ENCODE assay signal across 11 cellular contexts in genomic region chr12:117188121-117188665, GRCh38. TPM values are rescaled to one million over a fixed set of nuclear protein-coding genes. Genes with fewer than 3 reads are reported as not detected.
DNase-seq lines count a peak whose midpoint lies in the region; ATAC-seq and TF ChIP-seq lines count a peak whose summit lies in the region.
"Had no signal": no experiment of that assay in that cellular context is flagged by ENCODE, and none has a peak within 500 bp of the region (broad histone marks: within the 10 kb centered on the region; RNA-seq: fewer than 3 reads in every experiment).

No MANE protein-coding gene starts in this region.

- no peaks in the 10 kb centered on the region for H3K27me3 Mint-ChIP-seq in effector memory CD8-positive, alpha-beta T cell
- H3K27me3 Mint-ChIP-seq in progenitor cell of endocrine pancreas = peaks cover 7% of the 10 kb centered on the region

- H3K9me3 ChIP-seq in SK-N-SH (no peaks in the 10 kb centered on the region), PC-3 (ENCODE audit: low read length) (no peaks in the 10 kb centered on the region)
- H3K9me3 ChIP-seq: gastrocnemius medialis had no signal

- TF ChIP-seq CTCF in SK-N-SH (IDR thresholded peaks at IDR 0.05) (no peak), PC-3 (conservative IDR thresholded peaks at IDR 0.05; ENCODE audit: low read depth, low read length) (no peak), progenitor cell of endocrine pancreas (IDR thresholded peaks at IDR 0.05; ENCODE audit: unreplicated experiment) (no peak)

- 94% methylated on average over 12 of the region's 12 CpGs for WGBS in SK-N-SH (ENCODE audit: low lambda C conversion rate)

- ATAC-seq in SK-N-SH treated with all-trans-retinoic acid at 6 μM for 48 hours (no peak), PC-3 (no peak), sciatic nerve (no peak)
- no peak for ATAC-seq in effector memory CD8-positive, alpha-beta T cell (replicated peaks)
- ATAC-seq: gastrocnemius medialis had no signal

- no TSS peak for BruUV-seq in PC-3 (replicated peaks; lab: Mats Ljungman, UMichigan)

- H3F3A ChIP-seq in SK-N-SH (replicated peaks; ENCODE audit: insufficient read depth) (peaks cover 4% of the 10 kb centered on the region), PC-3 (ENCODE audit: low read length, unreplicated experiment) (no peaks in the 10 kb centered on the region)

- DNase-seq in SK-N-SH (no peak), PC-3 (no peak), progenitor cell of endocrine pancreas (ENCODE audit: low spot score, unreplicated experiment) (no peak), NAMALWA (ENCODE audit: low spot score) (no peak), NCI-H1105 treated with DMSO at 0.1 percent for 48 hours (lab: John Stamatoyannopoulos, UW) (no peak), sciatic nerve (ENCODE audit: low spot score) (no peak)
- DNase-seq in effector memory CD8-positive, alpha-beta T cell = no peak
- DNase-seq: gastrocnemius medialis, NCI-H187 treated with DMSO at 0.1 percent for 48 hours had no signal

- no peaks in the 10 kb centered on the region for H4K20me1 ChIP-seq in SK-N-SH (ENCODE audit: insufficient read depth)
- peaks cover 14% of the 10 kb centered on the region for H4K20me1 ChIP-seq in PC-3 (ENCODE audit: low read length)

- TF ChIP-seq RAD21 in SK-N-SH (IDR thresholded peaks at IDR 0.05; ENCODE audit: low read length) = no peak

- no peak for TF ChIP-seq EP300 in SK-N-SH (IDR thresholded peaks at IDR 0.05; ENCODE audit: borderline replicate concordance in 1 of 2, low read depth in 1 of 2, low read length in 1 of 2)

- no peak overlapping the region for H2AFZ ChIP-seq in SK-N-SH (ENCODE audit: low read depth)
- H2AFZ ChIP-seq in PC-3 (ENCODE audit: low read length) = no peak overlapping the region

- intact Hi-C loops in PC-3 (cut with micrococcal nuclease) = no loop called here
- intact Hi-C loops in sciatic nerve (cut with DNase I) = no loop called here

- H3K9ac ChIP-seq in SK-N-SH (peak overlapping the region; percentile 69; the same call in 1 of the 2 replicates), PC-3 (ENCODE audit: low read length) (no peak overlapping the region)

- peaks cover 63% of the 10 kb centered on the region for H3K36me3 Mint-ChIP-seq in effector memory CD8-positive, alpha-beta T cell (ENCODE audit: insufficient read depth)
- peaks cover 24% of the 10 kb centered on the region for H3K36me3 Mint-ChIP-seq in progenitor cell of endocrine pancreas (ENCODE audit: insufficient read depth)

- H3K4me2 ChIP-seq in SK-N-SH (peak overlapping the region; percentile 74; the same call in 1 of the 2 replicates), PC-3 (ENCODE audit: low read length) (peak overlapping the region; percentile 99)

- no peaks in the 10 kb centered on the region for H3K9me3 Mint-ChIP-seq in effector memory CD8-positive, alpha-beta T cell
- no peaks in the 10 kb centered on the region for H3K9me3 Mint-ChIP-seq in progenitor cell of endocrine pancreas (ENCODE audit: low read depth)

- POLR2A ChIA-PET in SK-N-SH (lab: Yijun Ruan, JAX) = interaction anchor here (0.6 to 0.7 kb wide), 2 partner anchors 163 to 752 kb away, joined by 3 to 4 read pairs; no protein-coding TSS in a partner anchor
- POLR2A ChIA-PET in PC-3 (lab: Charles Lee; ENCODE audit: unreplicated experiment) = interaction anchor here (0.6 kb wide), 1 partner anchor 14 kb away, joined by 3 read pairs; no protein-coding TSS in a partner anchor

- H3K27me3 ChIP-seq in SK-N-SH (ENCODE audit: insufficient read depth) (no peaks in the 10 kb centered on the region), PC-3 (ENCODE audit: low read length) (no peaks in the 10 kb centered on the region)
- H3K27me3 ChIP-seq: gastrocnemius medialis had no signal

- peaks cover 27 to 32% of the 10 kb centered on the region in 2 experiments for H3K36me3 ChIP-seq in SK-N-SH (replicated peaks in 1 of 2; ENCODE audit: control insufficient read depth in 1 of 2, insufficient read depth in 2 of 2, low read length in 1 of 2)
- H3K36me3 ChIP-seq in PC-3 (ENCODE audit: low read depth, low read length) = peaks cover 36% of the 10 kb centered on the region

- peaks cover 4 to 10% of the 10 kb centered on the region in 2 experiments; a peak in 3 of 4 replicates for H3K4me1 ChIP-seq in SK-N-SH (ENCODE audit: control insufficient read depth in 1 of 2, insufficient read depth in 2 of 2, low read depth in 1 of 2, low read length in 1 of 2)
- H3K4me1 ChIP-seq in PC-3 (ENCODE audit: insufficient read depth, low read length) = peaks cover 16% of the 10 kb centered on the region

- H3K4me3 ChIP-seq in SK-N-SH (ENCODE audit: low read depth in 2 of 2, low read length in 1 of 2) = no peak overlapping the region
- H3K4me3 ChIP-seq in PC-3 (ENCODE audit: low read length) = peak overlapping the region; percentile 81

- H3K79me2 ChIP-seq in SK-N-SH (ENCODE audit: insufficient read depth) (peaks cover 37% of the 10 kb centered on the region), PC-3 (ENCODE audit: low read length) (peaks cover 32% of the 10 kb centered on the region)

- peaks cover 15 to 30% of the 10 kb centered on the region in 2 donors for H3K4me1 Mint-ChIP-seq in effector memory CD8-positive, alpha-beta T cell (ENCODE audit: low read depth in 2 of 2)
- peaks cover 18% of the 10 kb centered on the region for H3K4me1 Mint-ChIP-seq in progenitor cell of endocrine pancreas (ENCODE audit: low read depth)

- CTCF ChIA-PET in SK-N-SH (lab: Yijun Ruan, JAX) = interaction anchor here (1.1 kb wide), 2 partner anchors 12 to 48 kb away, joined by 3 to 4 read pairs; no protein-coding TSS in a partner anchor
- CTCF ChIA-PET in PC-3 (lab: Charles Lee) = no interaction called here

- no peaks in the 10 kb centered on the region for H3K9me2 ChIP-seq in SK-N-SH
- no peaks in the 10 kb centered on the region for H3K9me2 ChIP-seq in PC-3 (replicated peaks; ENCODE audit: low read length)

- H3K4me3 Mint-ChIP-seq in effector memory CD8-positive, alpha-beta T cell = peak overlapping the region; percentile 90 to 94
- peak overlapping the region; percentile 90 for H3K4me3 Mint-ChIP-seq in progenitor cell of endocrine pancreas (ENCODE audit: low read depth)

- peak overlapping the region in 1 of 2 donors; percentile 78 for H3K27ac Mint-ChIP-seq in effector memory CD8-positive, alpha-beta T cell
- peak overlapping the region; percentile 33 for H3K27ac Mint-ChIP-seq in progenitor cell of endocrine pancreas

- H3K27ac ChIP-seq in SK-N-SH (ENCODE audit: low read depth in 2 of 2, low read length in 1 of 2) (no peak overlapping the region), PC-3 (ENCODE audit: low read length) (no peak overlapping the region)
- H3K27ac ChIP-seq: 22Rv1 had no signal

TF ChIP-seq in SK-N-SH, 30 proteins besides CTCF, POLR2A, EP300 and RAD21 (continues in another document):
- TF ChIP-seq ELF1 (IDR thresholded peaks at IDR 0.05) (no peak), TAF1 (IDR thresholded peaks at IDR 0.05; ENCODE audit: borderline replicate concordance, low read depth, low read length) (no peak), USF2 (IDR thresholded peaks at IDR 0.05; ENCODE audit: borderline replicate concordance, low read depth, low read length) (no peak), RFX5 (IDR thresholded peaks at IDR 0.05; ENCODE audit: low read length) (no peak), SIN3A (IDR thresholded peaks at IDR 0.05; ENCODE audit: borderline replicate concordance, low read depth, low read length) (no peak), EZH2phosphoT487 (IDR thresholded peaks at IDR 0.05; ENCODE audit: borderline replicate concordance, low read depth) (no peak), RCOR1 (IDR thresholded peaks at IDR 0.05; ENCODE audit: low read length) (no peak)

TF ChIP-seq in SK-N-SH treated with all-trans-retinoic acid at 6 μM for 48 hours, 23 proteins besides CTCF, POLR2A, EP300 and RAD21:
- no peak for TF ChIP-seq ZC3H10 (CRISPR knock-in tag; IDR thresholded peaks at IDR 0.05)
- TF ChIP-seq ARNTL (CRISPR knock-in tag; IDR thresholded peaks at IDR 0.05; ENCODE audit: borderline replicate concordance, low read depth) = no peak
- no peak for TF ChIP-seq POU6F1 (CRISPR knock-in tag; IDR thresholded peaks at IDR 0.05; ENCODE audit: borderline replicate concordance, low read depth)
- TF ChIP-seq TCF4 (CRISPR knock-in tag; IDR thresholded peaks at IDR 0.05; ENCODE audit: borderline replicate concordance) = no peak
- no peak for TF ChIP-seq CREB5 (CRISPR knock-in tag; IDR thresholded peaks at IDR 0.05; ENCODE audit: low read depth)
- TF ChIP-seq ZNF70 (CRISPR knock-in tag; IDR thresholded peaks at IDR 0.05) = no peak
- TF ChIP-seq SNAI2 (CRISPR knock-in tag; IDR thresholded peaks at IDR 0.05) = no peak
- no peak for TF ChIP-seq ZFP30 (CRISPR knock-in tag; IDR thresholded peaks at IDR 0.05)

RNA-seq across cellular contexts. Expression of gene FBXO21, which starts 2.1 kb away (rescaled TPM):
- 44.2 and 51.1 TPM in 2 replicates for polyA plus RNA-seq in SK-N-SH (2012; rRNA removed)
- 16.7 and 39.1 TPM in 2 replicates for polyA plus RNA-seq in SK-N-SH (2012; cell fraction: cytosol; rRNA removed)
- polyA plus RNA-seq in SK-N-SH (2012; cell fraction: nucleus; rRNA removed) = 31.9 and 44.2 TPM in 2 replicates
- total RNA-seq in PC-3 (2014; rRNA removed) (230 and 321 TPM in 2 replicates), progenitor cell of endocrine pancreas (62.7 and 63.3 TPM in 2 replicates), sciatic nerve (42.9 TPM)
